In genomic region chr12:39824505-39825198, GRCh38 we compare ENCODE assay signal across 2 cellular contexts.
TF ChIP-seq lines count a peak whose summit lies in the region.

No MANE protein-coding gene starts in this region.

TF ChIP-seq in H1, 55 proteins besides CTCF, POLR2A, EP300 and RAD21 (continued from another document):
- TF ChIP-seq CHD7 (IDR thresholded peaks at IDR 0.05; ENCODE audit: insufficient replicate concordance, low read length) (no peak), BACH1 (IDR thresholded peaks at IDR 0.05; ENCODE audit: low read length) (no peak), RFX5 (IDR thresholded peaks at IDR 0.05; ENCODE audit: borderline replicate concordance, low read depth, low read length) (no peak), ASH2L (IDR thresholded peaks at IDR 0.05; ENCODE audit: low read length) (no peak), NRF1 (IDR thresholded peaks at IDR 0.05; ENCODE audit: low read depth, low read length) (no peak), RBBP5 (IDR thresholded peaks at IDR 0.05; ENCODE audit: borderline replicate concordance, low read depth, low read length) (no peak), HDAC6 (IDR thresholded peaks at IDR 0.05; ENCODE audit: low read depth, low read length) (no peak), CBX5 (IDR thresholded peaks at IDR 0.05; ENCODE audit: low read depth, low read length) (no peak)
TF ChIP-seq in H1: peak in this region for 0.

TF ChIP-seq in HepG2, 621 proteins besides CTCF, POLR2A, EP300 and RAD21 (continued from another document):
- TF ChIP-seq ZBTB37 (CRISPR knock-in tag; IDR thresholded peaks at IDR 0.05), result peak; percentile 31; the same call in 1 of the 2 replicates
- peak; percentile 32; the same call in 1 of the 2 replicates for TF ChIP-seq STAG1 (CRISPR knock-in tag; IDR thresholded peaks at IDR 0.05)
- no peak for TF ChIP-seq ZNF567 (CRISPR knock-in tag; IDR thresholded peaks at IDR 0.05; ENCODE audit: borderline replicate concordance)
- TF ChIP-seq KDM5A (IDR thresholded peaks at IDR 0.05; ENCODE audit: borderline replicate concordance, low read length), result no peak
TF ChIP-seq in HepG2: peak in this region for 2.
